In genomic region chr3:134376385-134376765, GRCh38 we compare ENCODE assay signal across 24 cellular contexts. TPM values are rescaled to one million over a fixed set of nuclear protein-coding genes. Genes with fewer than 3 reads are reported as not detected.
DNase-seq lines count a peak whose midpoint lies in the region; ATAC-seq and TF ChIP-seq lines count a peak whose summit lies in the region.
"Had no signal": no experiment of that assay in that cellular context is flagged by ENCODE, and none has a peak within 500 bp of the region (broad histone marks: within the 10 kb centered on the region; RNA-seq: fewer than 3 reads in every experiment).

No MANE protein-coding gene starts in this region.

- ATAC-seq in GM18517 (IDR thresholded peaks at IDR 0.05; ENCODE audit: unreplicated experiment) = no peak
- ATAC-seq: CD8-positive, alpha-beta T cell; sciatic nerve had no signal

- H3K4me1 ChIP-seq in HUES6 (ENCODE audit: control insufficient read depth, insufficient read depth, low read length) = peaks cover 50% of the 10 kb centered on the region
- peaks cover 48% of the 10 kb centered on the region for H3K4me1 ChIP-seq in suprapubic skin

- peaks cover 21% of the 10 kb centered on the region for H3K27me3 ChIP-seq in HUES6 (ENCODE audit: control insufficient read depth, insufficient read depth, low read length)
- H3K27me3 ChIP-seq in WERI-Rb-1 (ENCODE audit: insufficient read depth, low read depth, severe bottlenecking) = no peaks in the 10 kb centered on the region
- H3K27me3 ChIP-seq in suprapubic skin = no peaks in the 10 kb centered on the region
- H3K27me3 ChIP-seq: dorsolateral prefrontal cortex, tibial nerve had no signal

- H3K4me3 ChIP-seq in HUES6 (ENCODE audit: low read depth, low read length) (no peak overlapping the region; the same call in 1 of the 2 replicates), WERI-Rb-1 (ENCODE audit: low read depth, low read length) (no peak overlapping the region), suprapubic skin (no peak overlapping the region)
- H3K4me3 ChIP-seq: dorsolateral prefrontal cortex, HAP-1, tibial nerve had no signal

- H3K27ac ChIP-seq in HUES6 (ENCODE audit: low read depth, low read length) (no peak overlapping the region), WERI-Rb-1 (peak overlapping the region; percentile 97), suprapubic skin (no peak overlapping the region)
- H3K27ac ChIP-seq: parathyroid adenoma had no signal

- no peak for TF ChIP-seq POLR2A in suprapubic skin (IDR thresholded peaks at IDR 0.05)

- H3K9me3 ChIP-seq in HUES6 (ENCODE audit: control insufficient read depth, insufficient read depth, low read depth, low read length) (no peaks in the 10 kb centered on the region), WERI-Rb-1 (ENCODE audit: severe bottlenecking) (no peaks in the 10 kb centered on the region), suprapubic skin (no peaks in the 10 kb centered on the region)
- H3K9me3 ChIP-seq: HAP-1, SK-N-SH had no signal

- no peak for TF ChIP-seq EP300 in suprapubic skin (IDR thresholded peaks at IDR 0.05)

- DNase-seq in WERI-Rb-1 (no peak), mesenteric fat pad (ENCODE audit: low spot score) (peak; percentile 53), suprapubic skin (ENCODE audit: low spot score in 2 of 2) (peak; percentile 50 to 70), NAMALWA (ENCODE audit: low spot score) (no peak), GM10266 (ENCODE audit: extremely low spot score) (no peak)
- DNase-seq: activated CD4-positive, alpha-beta T cell treated with anti-CD3 and anti-CD28 coated beads, Interleukin-2, amount 50 U/mL, for 4 hours; CD8-positive, alpha-beta T cell; cerebellar nuclear complex; DND-41; mammary epithelial cell; NCI-H1092; NCI-H1930; NCI-H2227 treated with DMSO at 0.1 percent for 48 hours; NCI-H69; SK-N-SH; stimulated activated CD4-positive, alpha-beta T cell treated with anti-CD3 and anti-CD28 coated beads, Interleukin-15, amount 100 ng/mL, for 24 hours had no signal

- no peak for TF ChIP-seq CTCF in WERI-Rb-1 (IDR thresholded peaks at IDR 0.05; ENCODE audit: low read depth, low read length)
- TF ChIP-seq CTCF in suprapubic skin (IDR thresholded peaks at IDR 0.05) = no peak
- no peak for TF ChIP-seq CTCF in GM10266 (IDR thresholded peaks at IDR 0.05; ENCODE audit: control insufficient read depth, insufficient read depth, low read depth, missing control alignments)

- WGBS in suprapubic skin = 81% methylated on average over 4 of the region's 4 CpGs

- H3K9ac ChIP-seq in HUES6 (ENCODE audit: low read length) = peak overlapping the region; percentile 21
- H3K9ac ChIP-seq: parathyroid adenoma had no signal

- H3K36me3 ChIP-seq in HUES6 (ENCODE audit: control insufficient read depth, insufficient read depth, low read length) = peaks cover 13% of the 10 kb centered on the region
- peaks cover 21% of the 10 kb centered on the region for H3K36me3 ChIP-seq in WERI-Rb-1
- peaks cover under 1% of the 10 kb centered on the region for H3K36me3 ChIP-seq in suprapubic skin

RNA-seq across cellular contexts. Expression of gene AMOTL2, which starts 2.1 kb away (rescaled TPM):
- total RNA-seq in mesenteric fat pad (272 TPM), suprapubic skin (100 to 1,000 TPM in 2 of 4 donors, 10 to 100 TPM in 2; 80.4 to 118 (median 95.8) TPM)
- total RNA-seq: activated T-helper 2 cell treated with anti-CD3 and anti-CD28 coated beads, Interferon-gamma antibody, Interleukin-2, Interleukin-4, amounts not matched to agents 10 μg/mL and 5 μg/mL and 100 μg/mL, durations not matched to agents 14 hours and 24 hours and 36 hours; CD8-positive, alpha-beta T cell had no signal

Comparison
In these comparisons a context has a peak if more than half of its experiments do, and no peak if none do; other contexts are left out.
1. DNase-seq: peak in mesenteric fat pad (single experiment) and suprapubic skin (2 of 2); none in WERI-Rb-1 (single experiment), NAMALWA (single experiment) and GM10266 (single experiment).